8 cellular contexts compared by ENCODE assay signal in genomic region chr1:203172184-203173115, GRCh38. TPM values are rescaled to one million over a fixed set of nuclear protein-coding genes. Genes with fewer than 3 reads are reported as not detected.
DNase-seq lines count a peak whose midpoint lies in the region; ATAC-seq and TF ChIP-seq lines count a peak whose summit lies in the region.

No MANE protein-coding gene starts in this region.

- H3K27me3 ChIP-seq in fibroblast of lung (ENCODE audit: control insufficient read depth, insufficient read depth, low read length) (no peaks in the 10 kb centered on the region), uterus (no peaks in the 10 kb centered on the region)

- no peak overlapping the region for H3K9ac ChIP-seq in fibroblast of lung (ENCODE audit: insufficient read depth, low read length)

- no peak for ATAC-seq in GM18870 (IDR thresholded peaks at IDR 0.05; ENCODE audit: unreplicated experiment)

- intact Hi-C loops in uterus (cut with DNase I; ENCODE audit: low total_unique reads), result no loop called here

- TF ChIP-seq CTCF in AG09319 (IDR thresholded peaks at IDR 0.05; ENCODE audit: low read depth, low read length), result peak; percentile 93
- TF ChIP-seq CTCF in GM12875 (IDR thresholded peaks at IDR 0.05; ENCODE audit: borderline replicate concordance, insufficient read depth, low read depth, low read length), result peak; percentile 98
- peak; percentile 57 to 77 for TF ChIP-seq CTCF in fibroblast of lung (conservative IDR thresholded peaks at IDR 0.05 in 1 of 2, IDR thresholded peaks at IDR 0.05 in 1 of 2; ENCODE audit: low read depth in 1 of 2, low read length in 2 of 2)
- TF ChIP-seq CTCF in neural crest cell (conservative IDR thresholded peaks at IDR 0.05), result peak; percentile 77
- peak; percentile 40 to 53 (median 49) for TF ChIP-seq CTCF in uterus (IDR thresholded peaks at IDR 0.05)

- TF ChIP-seq POLR2A in uterus (IDR thresholded peaks at IDR 0.05), result no peak

- peaks cover 7% of the 10 kb centered on the region for H3K4me1 Mint-ChIP-seq in neural crest cell

- no peak overlapping the region for H3K27ac ChIP-seq in fibroblast of lung (ENCODE audit: insufficient read depth, low read length)
- no peak overlapping the region for H3K27ac ChIP-seq in uterus

- H3K4me2 ChIP-seq in fibroblast of lung (ENCODE audit: extremely low read depth, insufficient read depth, low read length), result no peak overlapping the region

- no peaks in the 10 kb centered on the region for H3K27me3 Mint-ChIP-seq in neural crest cell (ENCODE audit: low read depth)

- no peak overlapping the region for H3K4me3 Mint-ChIP-seq in neural crest cell

- H3K36me3 Mint-ChIP-seq in neural crest cell (ENCODE audit: low read depth), result no peaks in the 10 kb centered on the region

- no peaks in the 10 kb centered on the region for H3K79me2 ChIP-seq in fibroblast of lung (ENCODE audit: control insufficient read depth, insufficient read depth, low read length)

- no peak for DNase-seq in AG09319 (ENCODE audit: extremely low read depth, low read depth)
- DNase-seq in NCI-H345 treated with DMSO at 0.1 percent for 48 hours (lab: John Stamatoyannopoulos, UW; ENCODE audit: unreplicated experiment), result peak; percentile 37
- DNase-seq in activated T-cell treated with anti-CD3 and anti-CD28 coated beads for 1 hour (ENCODE audit: low read depth), result peak; percentile 9
- DNase-seq in fibroblast of lung (ENCODE audit: low read depth in 2 of 2), result peak; percentile 28 to 30
- peak; percentile 57 for DNase-seq in neural crest cell (ENCODE audit: low read depth, low spot score)
- no peak for DNase-seq in uterus

- H3K4me1 ChIP-seq in fibroblast of lung (ENCODE audit: control insufficient read depth, extremely low read depth, insufficient read depth, low read length), result peaks cover 18% of the 10 kb centered on the region
- H3K4me1 ChIP-seq in uterus, result no peaks in the 10 kb centered on the region

- no peak overlapping the region for H2AFZ ChIP-seq in fibroblast of lung (ENCODE audit: low read length)

- H3K9me3 ChIP-seq in fibroblast of lung (ENCODE audit: control insufficient read depth, insufficient read depth, low read depth, low read length) (no peaks in the 10 kb centered on the region), uterus (no peaks in the 10 kb centered on the region)

- H3K4me3 ChIP-seq in GM12875 (ENCODE audit: low read depth, low read length), result no peak overlapping the region
- H3K4me3 ChIP-seq in fibroblast of lung (replicated peaks in 1 of 4; ENCODE audit: control extremely low read depth in 1 of 4, insufficient read depth in 1 of 4, low read depth in 3 of 4, low read length in 4 of 4), result no peak overlapping the region
- no peak overlapping the region for H3K4me3 ChIP-seq in uterus

- H3K36me3 ChIP-seq in fibroblast of lung (ENCODE audit: control insufficient read depth, insufficient read depth, low read length) (no peaks in the 10 kb centered on the region), uterus (no peaks in the 10 kb centered on the region)

- H4K20me1 ChIP-seq in fibroblast of lung (ENCODE audit: control insufficient read depth, extremely low read depth, insufficient read depth, low read length), result no peaks in the 10 kb centered on the region

- H3K9me3 Mint-ChIP-seq in neural crest cell, result no peaks in the 10 kb centered on the region

- peak overlapping the region; percentile 78 for H3K27ac Mint-ChIP-seq in neural crest cell (ENCODE audit: unreplicated experiment)

RNA-seq across cellular contexts. Expression of gene MYBPH, which starts 3.2 kb away (rescaled TPM):
- total RNA-seq in fibroblast of lung (0.17 and 0.26 TPM in 2 replicates), neural crest cell (not detected in 2 replicates), uterus (under 1 TPM in 1 of 4 donors, not detected in 3; 0.64 TPM)
- 0.71 and 5.5 TPM in 2 replicates for polyA plus RNA-seq in fibroblast of lung
- 1.1 and 11.3 TPM in 2 replicates for polyA plus RNA-seq in fibroblast of lung (2012)
- polyA minus RNA-seq in fibroblast of lung (ENCODE audit: low replicate concordance), result 2.2 and 9.4 TPM in 2 replicates

RNA-seq across cellular contexts. Expression of gene CHI3L1, which starts 14.1 kb away (rescaled TPM):
- total RNA-seq in fibroblast of lung (3.0 and 17.5 TPM in 2 replicates), neural crest cell (not detected in 2 replicates), uterus (10 to 100 TPM in 2 of 4 donors, 1 to 10 TPM in 1, not detected in 1; 6.2 to 28.2 (median 21.2) TPM)
- polyA plus RNA-seq in fibroblast of lung, result 4.2 and 42.8 TPM in 2 replicates
- polyA plus RNA-seq in fibroblast of lung (2012), result 3.6 and 31.3 TPM in 2 replicates
- 2.0 and 22.4 TPM in 2 replicates for polyA minus RNA-seq in fibroblast of lung (ENCODE audit: low replicate concordance)

RNA-seq across cellular contexts. Expression of gene ADORA1, which starts 44.9 kb away (rescaled TPM):
- total RNA-seq in fibroblast of lung, result 1.5 and 10.8 TPM in 2 replicates
- polyA plus RNA-seq in fibroblast of lung, result 1.3 and 6.1 TPM in 2 replicates
- polyA plus RNA-seq in fibroblast of lung (2012), result 1.9 and 7.1 TPM in 2 replicates
- 2.4 and 16.7 TPM in 2 replicates for polyA minus RNA-seq in fibroblast of lung (ENCODE audit: low replicate concordance)
- 1.9 and 2.0 TPM in 2 replicates for total RNA-seq in neural crest cell
- 1 to 10 TPM in 2 of 4 donors, not detected in 2; 3.0 TPM for total RNA-seq in uterus

RNA-seq across cellular contexts. Expression of gene CHIT1, which starts 57.0 kb away (rescaled TPM):
- total RNA-seq in fibroblast of lung (not detected in 2 replicates), neural crest cell (not detected in 2 replicates), uterus (under 1 TPM in 2 of 4 donors, not detected in 2; 0.07 to 0.77 TPM)
- not detected in 2 replicates for polyA plus RNA-seq in fibroblast of lung
- not detected in 2 replicates for polyA plus RNA-seq in fibroblast of lung (2012)
- not detected in 2 replicates for polyA minus RNA-seq in fibroblast of lung (ENCODE audit: low replicate concordance)

Comparison
In these comparisons a context has a peak if more than half of its experiments do, and no peak if none do; other contexts are left out.
1. DNase-seq: peak in NCI-H345 treated with DMSO at 0.1 percent for 48 hours (single experiment), activated T-cell treated with anti-CD3 and anti-CD28 coated beads for 1 hour (single experiment), fibroblast of lung (2 of 2) and neural crest cell (single experiment); none in AG09319 (single experiment) and uterus (0 of 2).
2. Peak in every context shown above with its lines, with median percentiles within 50 percentile points of each other: CTCF ChIP-seq.